In genomic region chr13:105410602-105411001, GRCh38 we compare ENCODE assay signal across 9 cellular contexts. TPM values are rescaled to one million over a fixed set of nuclear protein-coding genes. Genes with fewer than 3 reads are reported as not detected.
A peak's percentile ranks its signal among the peaks of the same experiment; 100 is the strongest.
DNase-seq lines count a peak whose midpoint lies in the region; ATAC-seq, FAIRE-seq and TF ChIP-seq lines count a peak whose summit lies in the region.
"Had no signal": no experiment of that assay in that cellular context is flagged by ENCODE, and none has a peak within 500 bp of the region (broad histone marks: within the 10 kb centered on the region; RNA-seq: fewer than 3 reads in every experiment).

No MANE protein-coding gene starts in this region.

- H3K4me2 ChIP-seq in OCI-LY7 (ENCODE audit: low read length) = no peak overlapping the region

- no peak overlapping the region for H2AFZ ChIP-seq in OCI-LY7 (ENCODE audit: low read length)

- intact Hi-C loops in OCI-LY7 (cut with micrococcal nuclease; ENCODE audit: unreplicated experiment) (no loop called here), breast epithelium (cut with DNase I; ENCODE audit: low total_unique reads) (no loop called here), testis (cut with DNase I; ENCODE audit: low total_unique reads) (no loop called here)

- H3K27me3 ChIP-seq in breast epithelium (no peaks in the 10 kb centered on the region), testis (no peaks in the 10 kb centered on the region)
- H3K27me3 ChIP-seq: neutrophil had no signal

- DNase-seq in GM12891 (ENCODE audit: insufficient read length, low spot score) (no peak), OCI-LY7 (ENCODE audit: low spot score) (no peak), breast epithelium (ENCODE audit: low spot score in 2 of 2) (peak; percentile 22 to 62), left lobe of liver (ENCODE audit: low spot score) (peak; percentile 61), testis (peak; percentile 86), DMS114 treated with DMSO at 0.1 percent for 48 hours (lab: John Stamatoyannopoulos, UW; ENCODE audit: unreplicated experiment) (no peak), NCI-H2107 treated with DMSO at 0.1 percent for 48 hours (lab: John Stamatoyannopoulos, UW; ENCODE audit: unreplicated experiment) (no peak)

- H3K9me3 ChIP-seq in OCI-LY7 (ENCODE audit: low read length) (no peaks in the 10 kb centered on the region), breast epithelium (no peaks in the 10 kb centered on the region), testis (no peaks in the 10 kb centered on the region)
- H3K9me3 ChIP-seq: neutrophil had no signal

- H4K20me1 ChIP-seq in OCI-LY7 (ENCODE audit: insufficient read depth, low read length) = no peaks in the 10 kb centered on the region

- H3K4me1 ChIP-seq in OCI-LY7 (ENCODE audit: insufficient read depth, low read length, poor library complexity, severe bottlenecking) (no peaks in the 10 kb centered on the region), breast epithelium (no peaks in the 10 kb centered on the region), testis (no peaks in the 10 kb centered on the region)

- WGBS in testis, 2 donors = 16 to 24% methylated on average over 11 of the region's 11 CpGs

- no peak for TF ChIP-seq POLR2A in GM12891 (IDR thresholded peaks at IDR 0.05; ENCODE audit: low read depth, low read length)
- TF ChIP-seq POLR2A in breast epithelium (IDR thresholded peaks at IDR 0.05) = no peak
- no peak for TF ChIP-seq POLR2A in testis (IDR thresholded peaks at IDR 0.05)

- peak; percentile 23 for FAIRE-seq in GM12891 (lab: Jason Lieb, UNC)

- ATAC-seq in left lobe of liver = peak; percentile 76
- no peak for ATAC-seq in GM21825 (IDR thresholded peaks at IDR 0.05; ENCODE audit: unreplicated experiment)

- TF ChIP-seq CTCF in OCI-LY7 (conservative IDR thresholded peaks at IDR 0.05; ENCODE audit: low read length) (0 out of 2 replicates have a peak, but pooled peaks have one; percentile 25), breast epithelium (IDR thresholded peaks at IDR 0.05) (peak in 2 of 3 donors; percentile 46 to 48), testis (IDR thresholded peaks at IDR 0.05) (peak in 2 of 3 experiments; percentile 48 to 74)

- POLR2A ChIA-PET in OCI-LY7 (lab: Charles Lee) = no interaction called here

- no TSS peak for BruUV-seq in OCI-LY7 (replicated peaks; lab: Mats Ljungman, UMichigan)

- CTCF ChIA-PET in OCI-LY7 (lab: Charles Lee; ENCODE audit: unreplicated experiment) = no interaction called here

- H3K4me3 ChIP-seq in OCI-LY7 (ENCODE audit: low read depth, low read length, poor library complexity, severe bottlenecking) (no peak overlapping the region), breast epithelium (no peak overlapping the region), testis (peak overlapping the region; percentile 29 to 46)

- no peaks in the 10 kb centered on the region for H3K36me3 ChIP-seq in OCI-LY7 (ENCODE audit: insufficient read depth, low read length)
- H3K36me3 ChIP-seq in breast epithelium = no peaks in the 10 kb centered on the region
- no peaks in the 10 kb centered on the region for H3K36me3 ChIP-seq in testis (ENCODE audit: low read depth, missing control alignments)
- H3K36me3 ChIP-seq: neutrophil had no signal

- no peak overlapping the region for H3K27ac ChIP-seq in OCI-LY7 (ENCODE audit: low read depth, low read length, poor library complexity, severe bottlenecking)
- no peak overlapping the region for H3K27ac ChIP-seq in breast epithelium
- H3K27ac ChIP-seq in testis = no peak overlapping the region
- H3K27ac ChIP-seq: neutrophil had no signal

- H3K79me2 ChIP-seq in OCI-LY7 (ENCODE audit: insufficient read depth, low read depth, low read length) = no peaks in the 10 kb centered on the region

- no peaks in the 10 kb centered on the region for H3K9me2 ChIP-seq in OCI-LY7 (ENCODE audit: insufficient read depth, low read length)

TF ChIP-seq in GM12891, 5 proteins besides CTCF, POLR2A, EP300 and RAD21:
- TF ChIP-seq POU2F2 (IDR thresholded peaks at IDR 0.05; ENCODE audit: low read depth, low read length) (no peak), POLR2AphosphoS5 (IDR thresholded peaks at IDR 0.05; ENCODE audit: low read depth, low read length) (no peak), TAF1 (IDR thresholded peaks at IDR 0.05; ENCODE audit: low read depth, low read length) (no peak), SPI1 (IDR thresholded peaks at IDR 0.05; ENCODE audit: low read depth, low read length) (no peak), PAX5 (IDR thresholded peaks at IDR 0.05; ENCODE audit: insufficient read depth, low read length, severe bottlenecking) (no peak)

RNA-seq across cellular contexts. Expression of gene DAOA, which starts 55.2 kb away (rescaled TPM):
- not detected for polyA plus RNA-seq in GM12891 (2012; ENCODE audit: low read depth, missing spikeins)
- not detected in 2 replicates for total RNA-seq in OCI-LY7 (2014; rRNA removed; shearing (Covaris generic))
- total RNA-seq in OCI-LY7 (2022) (not detected in 2 replicates), breast epithelium (not detected), left lobe of liver (not detected), testis (under 1 TPM in 1 of 2 donors, not detected in 1; 0.31 TPM)
- not detected for polyA plus RNA-seq in testis (ENCODE audit: insufficient read depth, low read depth, low replicate concordance)

Comparison
In these comparisons a context has a peak if more than half of its experiments do, and no peak if none do; other contexts are left out.
1. DNase-seq: peak in breast epithelium (2 of 2), left lobe of liver (single experiment) and testis (single experiment); none in GM12891 (single experiment), OCI-LY7 (single experiment), DMS114 treated with DMSO at 0.1 percent for 48 hours (single experiment) and NCI-H2107 treated with DMSO at 0.1 percent for 48 hours (single experiment).
2. H3K4me3 ChIP-seq: peak in testis (2 of 2); none in OCI-LY7 (single experiment) and breast epithelium (0 of 3).
3. Peak in every context shown above with its lines, with median percentiles within 50 percentile points of each other: CTCF ChIP-seq.